10 cellular contexts compared by ENCODE assay signal in the genomic region with DNA sequence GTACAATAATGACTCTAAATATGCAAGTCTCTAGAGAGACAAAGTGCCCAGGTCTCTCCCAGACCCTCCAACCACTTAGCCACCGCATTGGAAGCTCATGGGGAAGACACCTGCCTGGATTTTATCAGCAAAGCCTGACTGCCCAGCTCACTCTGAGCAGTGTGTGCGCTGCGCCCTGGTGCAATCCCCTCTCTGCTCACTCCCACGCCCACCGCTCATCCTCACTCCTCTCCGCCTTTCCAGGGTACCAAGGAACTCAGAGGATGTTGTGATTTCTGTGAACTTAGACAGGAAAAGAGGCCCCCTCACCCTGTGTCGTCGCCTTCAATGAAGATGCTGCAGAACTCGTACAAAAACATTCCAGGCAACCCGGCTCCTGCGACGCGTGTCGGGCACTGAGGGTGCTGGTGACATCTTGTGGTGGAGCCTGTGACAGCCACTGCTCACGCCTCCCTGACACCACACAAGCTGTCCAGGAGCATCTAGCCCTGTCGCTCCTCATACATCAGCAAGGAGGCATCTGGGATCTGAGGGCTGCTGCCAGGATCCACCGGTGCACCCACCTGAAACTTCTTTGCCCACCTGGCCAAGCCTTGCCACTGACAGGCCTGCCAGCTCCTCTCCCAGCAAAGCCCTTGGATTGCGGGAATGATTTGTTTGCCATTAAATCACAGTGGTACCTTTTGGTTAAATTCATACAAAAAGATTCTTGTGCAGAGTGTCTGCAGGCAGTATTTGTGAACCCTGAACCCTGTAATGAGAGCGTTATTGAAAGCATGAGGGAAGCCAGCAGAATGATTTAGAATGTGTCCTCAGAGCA.
DNase-seq lines count a peak whose midpoint lies in the region; ATAC-seq, FAIRE-seq and TF ChIP-seq lines count a peak whose summit lies in the region.
"Had no signal": no experiment of that assay in that cellular context is flagged by ENCODE, and none has a peak within 500 bp of the region (broad histone marks: within the 10 kb centered on the region; RNA-seq: fewer than 3 reads in every experiment).

No MANE protein-coding gene starts in this region.

- FAIRE-seq in kidney (lab: Jason Lieb, UNC), result no peak
- FAIRE-seq: GM18507 had no signal

- CTCF ChIA-PET in Panc1 (lab: Charles Lee), result no interaction called here

- H3K4me1 ChIP-seq in Panc1 (ENCODE audit: control insufficient read depth, insufficient read depth, low read length) (no peaks in the 10 kb centered on the region), kidney (ENCODE audit: control insufficient read depth in 1 of 2, insufficient read depth in 1 of 2, low read depth in 1 of 2, low read length in 2 of 2) (no peaks in the 10 kb centered on the region), SJCRH30 (no peaks in the 10 kb centered on the region)

- in situ Hi-C loops in Panc1 (cut with HindIII; ENCODE audit: low pct_unique_long_range_greater_than_20kb, low sequenced_read_pairs), result no loop called here

- no peak overlapping the region for H3K4me3 ChIP-seq in Panc1 (ENCODE audit: low read depth in 2 of 2, low read length in 2 of 2)
- H3K4me3 ChIP-seq in kidney (ENCODE audit: low read length in 2 of 2), result no peak overlapping the region
- no peak overlapping the region for H3K4me3 ChIP-seq in SJCRH30

- peaks cover 25% of the 10 kb centered on the region for H3K27me3 ChIP-seq in Panc1 (ENCODE audit: control insufficient read depth, insufficient read depth, low read length)
- no peaks in the 10 kb centered on the region for H3K27me3 ChIP-seq in SJCRH30

- POLR2A ChIA-PET in Panc1 (lab: Charles Lee), result no interaction called here

- intact Hi-C loops in Panc1 (cut with micrococcal nuclease; ENCODE audit: unreplicated experiment), result no loop called here
- intact Hi-C loops in kidney (cut with DNase I), result no loop called here

- H3K9me3 ChIP-seq in Panc1 (ENCODE audit: control insufficient read depth, insufficient read depth, low read depth, low read length) (no peaks in the 10 kb centered on the region), kidney (ENCODE audit: control insufficient read depth in 1 of 2, low read length in 2 of 2) (no peaks in the 10 kb centered on the region), SJCRH30 (replicated peaks) (no peaks in the 10 kb centered on the region)

- no peak overlapping the region for H3K9ac ChIP-seq in kidney (ENCODE audit: low read length in 2 of 2)

- H3K36me3 ChIP-seq in Panc1 (ENCODE audit: control insufficient read depth, insufficient read depth, low read length), result no peaks in the 10 kb centered on the region
- H3K36me3 ChIP-seq in kidney (ENCODE audit: control insufficient read depth in 1 of 2, insufficient read depth in 2 of 2, low read length in 2 of 2), result no peaks in the 10 kb centered on the region
- no peaks in the 10 kb centered on the region for H3K36me3 ChIP-seq in SJCRH30

- H3K27ac ChIP-seq in Panc1 (ENCODE audit: low read length) (no peak overlapping the region), kidney (ENCODE audit: low read depth in 2 of 2, low read length in 2 of 2) (no peak overlapping the region), SJCRH30 (no peak overlapping the region)

- no TSS peak for BruUV-seq in Panc1 (replicated peaks; lab: Mats Ljungman, UMichigan)

- TF ChIP-seq CTCF in Panc1 (IDR thresholded peaks at IDR 0.05) (peak; percentile 90), kidney (IDR thresholded peaks at IDR 0.05; ENCODE audit: borderline replicate concordance, extremely low read depth, insufficient read depth) (peak; percentile 20)

- peak; percentile 51 for ATAC-seq in GM18868 (IDR thresholded peaks at IDR 0.05; ENCODE audit: unreplicated experiment)
- ATAC-seq in Panc1, result peak; percentile 94
- ATAC-seq in GM18502 (IDR thresholded peaks at IDR 0.05; ENCODE audit: poor library complexity, unreplicated experiment), result no peak
- no peak for ATAC-seq in GM21786 (IDR thresholded peaks at IDR 0.05; ENCODE audit: unreplicated experiment)

- DNase-seq in AG20443 (ENCODE audit: low spot score) (peak; percentile 51), Panc1 (ENCODE audit: low read depth, low spot score) (no peak), kidney (no peak), SJCRH30 (no peak)
- DNase-seq in activated CD8-positive, alpha-beta memory T cell treated with anti-CD3 and anti-CD28 coated beads, Interleukin-2, amount 50 U/mL, for 48 hours, result no peak
- DNase-seq: activated gamma-delta T cell treated with Interleukin-2 at 50 U/mL for 16 hours had no signal

Comparison
In these comparisons a context has a peak if more than half of its experiments do, and no peak if none do; other contexts are left out.
1. ATAC-seq: peak in GM18868 (single experiment) and Panc1 (single experiment); none in GM18502 (single experiment) and GM21786 (single experiment).